ENCODE assay signal across 20 cellular contexts in genomic region chr16:49659356-49659755, GRCh38.
"Had no signal": no experiment of that assay in that cellular context is flagged by ENCODE, and none has a peak within 500 bp of the region (broad histone marks: within the 10 kb centered on the region; RNA-seq: fewer than 3 reads in every experiment).

No MANE protein-coding gene starts in this region.

- H3K4me3 Mint-ChIP-seq: immature natural killer cell; naive thymus-derived CD8-positive, alpha-beta T cell; stimulated activated naive B cell treated with anti-CD40 and anti-IgM and Interleukin-4, amounts not matched to agents 10 μg/mL and 1 μg/mL and 100 μg/mL, for 72 hours; stimulated activated naive CD8-positive, alpha-beta T cell treated with anti-CD3 and anti-CD28 coated beads, Interleukin-15, amount 100 ng/mL, for 72 hours had no signal

- ATAC-seq: heart left ventricle; left colon; mucosa of descending colon; naive thymus-derived CD8-positive, alpha-beta T cell; stimulated activated naive B cell treated with anti-CD40 and anti-IgM and Interleukin-4, amounts not matched to agents 10 μg/mL and 1 μg/mL and 100 μg/mL, for 72 hours; stimulated activated naive CD8-positive, alpha-beta T cell treated with anti-CD3 and anti-CD28 coated beads, Interleukin-15, amount 100 ng/mL, for 72 hours had no signal

- H3K4me1 Mint-ChIP-seq: immature natural killer cell; naive thymus-derived CD8-positive, alpha-beta T cell; stimulated activated naive B cell treated with anti-CD40 and anti-IgM and Interleukin-4, amounts not matched to agents 10 μg/mL and 1 μg/mL and 100 μg/mL, for 72 hours; stimulated activated naive CD8-positive, alpha-beta T cell treated with anti-CD3 and anti-CD28 coated beads, Interleukin-15, amount 100 ng/mL, for 72 hours had no signal

- H3K36me3 ChIP-seq: heart left ventricle, ovary, right atrium auricular region, sigmoid colon, tibial nerve had no signal

- H3K27me3 Mint-ChIP-seq: stimulated activated naive B cell treated with anti-CD40 and anti-IgM and Interleukin-4, amounts not matched to agents 10 μg/mL and 1 μg/mL and 100 μg/mL, for 72 hours; stimulated activated naive CD8-positive, alpha-beta T cell treated with anti-CD3 and anti-CD28 coated beads, Interleukin-15, amount 100 ng/mL, for 72 hours had no signal

- H3K9me3 ChIP-seq: heart left ventricle, mucosa of descending colon, ovary, right atrium auricular region, sigmoid colon, testis, tibial nerve had no signal

- DNase-seq: cortex of kidney; dorsolateral prefrontal cortex; effector CD8-positive, alpha-beta T cell; foreskin melanocyte; immature natural killer cell; left colon; mammary epithelial cell; naive thymus-derived CD8-positive, alpha-beta T cell; ovary; sigmoid colon; stimulated activated CD4-positive, alpha-beta T cell treated with anti-CD3 and anti-CD28 coated beads, Interleukin-2, amount 100 ng/mL, for 24 hours; stimulated activated CD4-positive, alpha-beta T cell treated with anti-CD3 and anti-CD28 coated beads, Interleukin-4, amount 100 ng/mL, for 4 hours; stimulated activated naive B cell treated with anti-CD40 and anti-IgM and Interleukin-4, amounts not matched to agents 10 μg/mL and 1 μg/mL and 100 μg/mL, for 72 hours; stimulated activated naive CD8-positive, alpha-beta T cell treated with anti-CD3 and anti-CD28 coated beads, Interleukin-15, amount 100 ng/mL, for 72 hours; testis had no signal

- H3K27me3 ChIP-seq: heart left ventricle, ovary, right atrium auricular region, sigmoid colon, testis, tibial nerve had no signal

- H3K27ac ChIP-seq: dorsolateral prefrontal cortex, heart left ventricle, ovary, right atrium auricular region, sigmoid colon, skin epidermis, testis, tibial nerve had no signal

- H3K36me3 Mint-ChIP-seq: immature natural killer cell; naive thymus-derived CD8-positive, alpha-beta T cell; stimulated activated naive B cell treated with anti-CD40 and anti-IgM and Interleukin-4, amounts not matched to agents 10 μg/mL and 1 μg/mL and 100 μg/mL, for 72 hours had no signal

- H3K9me3 Mint-ChIP-seq: immature natural killer cell; naive thymus-derived CD8-positive, alpha-beta T cell; stimulated activated naive B cell treated with anti-CD40 and anti-IgM and Interleukin-4, amounts not matched to agents 10 μg/mL and 1 μg/mL and 100 μg/mL, for 72 hours; stimulated activated naive CD8-positive, alpha-beta T cell treated with anti-CD3 and anti-CD28 coated beads, Interleukin-15, amount 100 ng/mL, for 72 hours had no signal

- H3K4me3 ChIP-seq: dorsolateral prefrontal cortex, heart left ventricle, mucosa of descending colon, ovary, right atrium auricular region, sigmoid colon, skin epidermis, testis, tibial nerve had no signal

- H3K27ac Mint-ChIP-seq: immature natural killer cell; naive thymus-derived CD8-positive, alpha-beta T cell; stimulated activated naive B cell treated with anti-CD40 and anti-IgM and Interleukin-4, amounts not matched to agents 10 μg/mL and 1 μg/mL and 100 μg/mL, for 72 hours had no signal
